20 cellular contexts compared by ENCODE assay signal in genomic region chr1:52102336-52103013, GRCh38. TPM values are rescaled to one million over a fixed set of nuclear protein-coding genes. Genes with fewer than 3 reads are reported as not detected.
DNase-seq lines count a peak whose midpoint lies in the region; ATAC-seq and TF ChIP-seq lines count a peak whose summit lies in the region.
"Had no signal": no experiment of that assay in that cellular context is flagged by ENCODE, and none has a peak within 500 bp of the region (broad histone marks: within the 10 kb centered on the region; RNA-seq: fewer than 3 reads in every experiment).

No MANE protein-coding gene starts in this region.

- 97% methylated on average over 1 of the region's 1 CpG for WGBS in SK-N-SH (ENCODE audit: low lambda C conversion rate)

- no peak overlapping the region for H3K27ac Mint-ChIP-seq in activated CD8-positive, alpha-beta T cell treated with anti-CD3 and anti-CD28 coated beads for 36 hours
- H3K27ac Mint-ChIP-seq: activated T-cell treated with anti-CD3 and anti-CD28 coated beads, Interleukin-2, amount 50 U/mL, for 24 hours; T-cell had no signal

- H3K27me3 ChIP-seq in GM06990 (replicated peaks; ENCODE audit: control insufficient read depth, insufficient read depth, low read length) (no peaks in the 10 kb centered on the region), SK-N-SH (ENCODE audit: insufficient read depth) (no peaks in the 10 kb centered on the region)
- H3K27me3 ChIP-seq: ascending aorta, left lung had no signal

- CTCF ChIA-PET in activated CD8-positive, alpha-beta T cell treated with anti-CD3 and anti-CD28 coated beads for 36 hours (lab: Charles Lee) = no interaction called here
- CTCF ChIA-PET in SK-N-SH (lab: Yijun Ruan, JAX) = no interaction called here

- H3K36me3 Mint-ChIP-seq in activated CD8-positive, alpha-beta T cell treated with anti-CD3 and anti-CD28 coated beads for 36 hours (ENCODE audit: low read depth) = no peaks in the 10 kb centered on the region
- H3K36me3 Mint-ChIP-seq: T-cell had no signal

- no peak for TF ChIP-seq EP300 in SK-N-SH (IDR thresholded peaks at IDR 0.05; ENCODE audit: borderline replicate concordance in 1 of 2, low read depth in 1 of 2, low read length in 1 of 2)

- H3K4me1 ChIP-seq in SK-N-SH (ENCODE audit: control insufficient read depth in 1 of 2, insufficient read depth in 2 of 2, low read depth in 1 of 2, low read length in 1 of 2) = no peaks in the 10 kb centered on the region
- H3K4me1 ChIP-seq: ascending aorta, left lung had no signal

- no peaks in the 10 kb centered on the region for H3K9me3 ChIP-seq in SK-N-SH
- H3K9me3 ChIP-seq: ascending aorta, left lung had no signal

- H3K4me3 Mint-ChIP-seq in activated CD8-positive, alpha-beta T cell treated with anti-CD3 and anti-CD28 coated beads for 36 hours = no peak overlapping the region
- H3K4me3 Mint-ChIP-seq: activated T-cell treated with anti-CD3 and anti-CD28 coated beads, Interleukin-2, amount 50 U/mL, for 24 hours; T-cell had no signal

- intact Hi-C loops in activated CD8-positive, alpha-beta T cell treated with anti-CD3 and anti-CD28 coated beads for 36 hours (cut with micrococcal nuclease) = no loop called here

- peak; percentile 11 for DNase-seq in GM06990 (ENCODE audit: extremely low read depth, insufficient read length)
- peak; percentile 19 for DNase-seq in activated CD8-positive, alpha-beta T cell treated with anti-CD3 and anti-CD28 coated beads for 36 hours
- no peak for DNase-seq in DMS53 (lab: John Stamatoyannopoulos, UW)
- DNase-seq in SK-N-SH = no peak
- DNase-seq in activated CD4-positive, alpha-beta T cell treated with anti-CD3 and anti-CD28 coated beads for 48 hours = no peak
- DNase-seq in NCI-H510A (lab: John Stamatoyannopoulos, UW) = no peak
- DNase-seq: activated CD4-positive, CD25-positive, alpha-beta regulatory T cell treated with anti-CD3 and anti-CD28 coated beads, Interleukin-2, amount 50 U/mL, for 72 hours; activated T-cell treated with anti-CD3 and anti-CD28 coated beads, Interleukin-2, amount 50 U/mL, for 24 hours; dermis blood vessel endothelial cell; hypothalamus; left lung; NCI-H1417; NCI-H510A treated with DMSO at 0.1 percent for 48 hours; posterior cingulate gyrus; stimulated activated CD4-positive, alpha-beta T cell treated with anti-CD3 and anti-CD28 coated beads, Interleukin-12 subunit alpha, Interleukin-12 subunit beta, amount 100 ng/mL, for 4 hours; T-cell had no signal

- no peaks in the 10 kb centered on the region for H3F3A ChIP-seq in SK-N-SH (replicated peaks; ENCODE audit: insufficient read depth)

- no peak overlapping the region for H2AFZ ChIP-seq in SK-N-SH (ENCODE audit: low read depth)

- no peaks in the 10 kb centered on the region for H4K20me1 ChIP-seq in SK-N-SH (ENCODE audit: insufficient read depth)

- no peaks in the 10 kb centered on the region for H3K36me3 ChIP-seq in GM06990 (ENCODE audit: control insufficient read depth, insufficient read depth, low read length)
- H3K36me3 ChIP-seq in SK-N-SH (replicated peaks in 1 of 2; ENCODE audit: control insufficient read depth in 1 of 2, insufficient read depth in 2 of 2, low read length in 1 of 2) = no peaks in the 10 kb centered on the region
- H3K36me3 ChIP-seq: ascending aorta, left lung had no signal

- peak; percentile 62 for ATAC-seq in GM19035 (IDR thresholded peaks at IDR 0.05; ENCODE audit: unreplicated experiment)
- ATAC-seq in HG02759 (IDR thresholded peaks at IDR 0.05; ENCODE audit: unreplicated experiment) = peak; percentile 83
- peak; percentile 49 for ATAC-seq in activated CD8-positive, alpha-beta T cell treated with anti-CD3 and anti-CD28 coated beads for 36 hours
- ATAC-seq: HCT116, left lung, T-cell had no signal

- no peaks in the 10 kb centered on the region for H3K79me2 ChIP-seq in SK-N-SH (ENCODE audit: insufficient read depth)

- no peak for TF ChIP-seq RAD21 in SK-N-SH (IDR thresholded peaks at IDR 0.05; ENCODE audit: low read length)

- peaks cover 1% of the 10 kb centered on the region for H3K27me3 Mint-ChIP-seq in activated CD8-positive, alpha-beta T cell treated with anti-CD3 and anti-CD28 coated beads for 36 hours
- H3K27me3 Mint-ChIP-seq: activated T-cell treated with anti-CD3 and anti-CD28 coated beads, Interleukin-2, amount 50 U/mL, for 24 hours; T-cell had no signal

- H3K4me1 Mint-ChIP-seq in activated CD8-positive, alpha-beta T cell treated with anti-CD3 and anti-CD28 coated beads for 36 hours (ENCODE audit: low read depth) = peaks cover 7% of the 10 kb centered on the region
- H3K4me1 Mint-ChIP-seq: T-cell had no signal

- no peak overlapping the region for H3K4me2 ChIP-seq in SK-N-SH

- no peaks in the 10 kb centered on the region for H3K9me3 Mint-ChIP-seq in activated CD8-positive, alpha-beta T cell treated with anti-CD3 and anti-CD28 coated beads for 36 hours
- H3K9me3 Mint-ChIP-seq: activated T-cell treated with anti-CD3 and anti-CD28 coated beads, Interleukin-2, amount 50 U/mL, for 24 hours; T-cell had no signal

- TF ChIP-seq CTCF in GM06990 (IDR thresholded peaks at IDR 0.05; ENCODE audit: insufficient read depth, low read length, poor library complexity, severe bottlenecking) (no peak), SK-N-SH (IDR thresholded peaks at IDR 0.05) (no peak)
- TF ChIP-seq CTCF in activated CD8-positive, alpha-beta T cell treated with anti-CD3 and anti-CD28 coated beads for 36 hours (IDR thresholded peaks at IDR 0.05) = no peak

- H3K27ac ChIP-seq in SK-N-SH (ENCODE audit: low read depth in 2 of 2, low read length in 1 of 2) = no peak overlapping the region
- H3K27ac ChIP-seq: ascending aorta, left lung had no signal

- H3K4me3 ChIP-seq in GM06990 (replicated peaks; ENCODE audit: low read depth, low read length) = no peak overlapping the region
- no peak overlapping the region for H3K4me3 ChIP-seq in SK-N-SH (ENCODE audit: low read depth in 2 of 2, low read length in 1 of 2)
- H3K4me3 ChIP-seq: ascending aorta, left lung had no signal

- POLR2A ChIA-PET in activated CD8-positive, alpha-beta T cell treated with anti-CD3 and anti-CD28 coated beads for 36 hours (lab: Charles Lee) = no interaction called here
- POLR2A ChIA-PET in SK-N-SH (lab: Yijun Ruan, JAX) = no interaction called here

- no peaks in the 10 kb centered on the region for H3K9me2 ChIP-seq in SK-N-SH

- H3K9ac ChIP-seq in SK-N-SH = no peak overlapping the region

TF ChIP-seq in SK-N-SH, 30 proteins besides CTCF, POLR2A, EP300 and RAD21:
- TF ChIP-seq REST (IDR thresholded peaks at IDR 0.05; ENCODE audit: low read depth, low read length) = no peak
- TF ChIP-seq NFIC (IDR thresholded peaks at IDR 0.05; ENCODE audit: borderline replicate concordance) = no peak
- no peak for TF ChIP-seq NRF1 (IDR thresholded peaks at IDR 0.05; ENCODE audit: low read depth, low read length)
- no peak for TF ChIP-seq GABPA (IDR thresholded peaks at IDR 0.05; ENCODE audit: low read depth)
- TF ChIP-seq MXI1 (IDR thresholded peaks at IDR 0.05; ENCODE audit: low read depth, low read length) = no peak
- TF ChIP-seq SMC3 (IDR thresholded peaks at IDR 0.05; ENCODE audit: low read depth, low read length) = no peak
- no peak for TF ChIP-seq GATA2 (CRISPR knock-in tag; IDR thresholded peaks at IDR 0.05)
- TF ChIP-seq JUND (IDR thresholded peaks at IDR 0.05) = no peak
- TF ChIP-seq POLR2AphosphoS5 (IDR thresholded peaks at IDR 0.05; ENCODE audit: low read depth, low read length) = no peak

RNA-seq across cellular contexts. Expression of gene ZFYVE9, which starts 39.4 kb away (rescaled TPM):
- total RNA-seq in activated CD8-positive, alpha-beta T cell treated with anti-CD3 and anti-CD28 coated beads for 36 hours = 1 to 10 TPM; 5.0 to 5.6 TPM
- polyA plus RNA-seq in SK-N-SH (2012; rRNA removed) = 4.1 and 5.4 TPM in 2 replicates
- polyA plus RNA-seq in SK-N-SH (2012; cell fraction: cytosol; rRNA removed) = 5.9 and 6.4 TPM in 2 replicates
- polyA plus RNA-seq in SK-N-SH (2012; cell fraction: nucleus; rRNA removed) = 2.5 and 5.3 TPM in 2 replicates

RNA-seq across cellular contexts. Expression of gene BTF3L4, which starts 46.4 kb away (rescaled TPM):
- 10 to 100 TPM; 30.0 to 33.1 TPM for total RNA-seq in activated CD8-positive, alpha-beta T cell treated with anti-CD3 and anti-CD28 coated beads for 36 hours
- polyA plus RNA-seq in SK-N-SH (2012; rRNA removed) = 26.1 and 40.3 TPM in 2 replicates
- polyA plus RNA-seq in SK-N-SH (2012; cell fraction: cytosol; rRNA removed) = 48.0 and 67.3 TPM in 2 replicates
- polyA plus RNA-seq in SK-N-SH (2012; cell fraction: nucleus; rRNA removed) = 8.5 and 23.7 TPM in 2 replicates

RNA-seq across cellular contexts. Expression of gene TXNDC12, which starts 47.5 kb away (rescaled TPM):
- total RNA-seq in activated CD8-positive, alpha-beta T cell treated with anti-CD3 and anti-CD28 coated beads for 36 hours = 10 to 100 TPM; 24.3 to 34.7 TPM
- 37.2 and 42.2 TPM in 2 replicates for polyA plus RNA-seq in SK-N-SH (2012; rRNA removed)
- polyA plus RNA-seq in SK-N-SH (2012; cell fraction: cytosol; rRNA removed) = 49.5 and 55.8 TPM in 2 replicates
- polyA plus RNA-seq in SK-N-SH (2012; cell fraction: nucleus; rRNA removed) = 13.9 and 25.5 TPM in 2 replicates

Comparison
In these comparisons a context has a peak if more than half of its experiments do, and no peak if none do; other contexts are left out.
1. DNase-seq: peak in GM06990 (single experiment) and activated CD8-positive, alpha-beta T cell treated with anti-CD3 and anti-CD28 coated beads for 36 hours (single experiment); none in DMS53 (single experiment), SK-N-SH (single experiment), activated CD4-positive, alpha-beta T cell treated with anti-CD3 and anti-CD28 coated beads for 48 hours (single experiment) and NCI-H510A (single experiment).
2. Peak in every context shown above with its lines, with median percentiles within 50 percentile points of each other: ATAC-seq.